In the genomic region with DNA sequence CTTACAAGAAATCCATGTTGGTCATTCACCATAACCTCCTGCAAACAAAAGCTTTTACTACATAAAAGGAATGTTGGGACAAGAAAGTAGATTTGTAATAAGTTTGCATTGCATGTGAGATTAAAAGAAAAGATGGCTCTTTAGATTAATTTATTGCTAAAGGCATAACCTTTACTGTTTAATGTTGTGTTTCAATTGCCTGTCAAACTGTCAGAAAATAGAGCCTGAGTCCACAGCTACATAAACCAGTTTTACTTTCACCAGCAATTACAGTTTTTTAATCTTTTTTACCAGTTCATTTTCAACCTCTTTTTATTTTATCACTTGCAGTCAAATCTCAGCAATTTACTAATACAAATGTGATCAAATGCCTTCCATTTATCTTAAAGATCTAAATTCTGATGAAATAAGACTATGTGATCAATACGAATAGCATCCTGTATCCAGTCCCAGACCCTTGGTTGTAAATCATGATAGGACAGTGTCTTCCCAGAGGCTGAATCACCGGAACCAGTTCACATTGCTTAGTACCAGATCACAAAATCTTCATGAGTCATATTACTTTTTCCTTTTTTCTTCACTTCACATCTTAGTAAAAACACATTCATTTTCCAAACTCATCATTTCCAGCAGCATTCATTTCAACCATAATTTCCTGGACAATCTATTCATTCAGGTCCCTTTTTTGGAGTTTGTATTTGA, we compare ENCODE assay signal across 31 cellular contexts.
DNase-seq lines count a peak whose midpoint lies in the region; ATAC-seq, FAIRE-seq and TF ChIP-seq lines count a peak whose summit lies in the region.
"Had no signal": no experiment of that assay in that cellular context is flagged by ENCODE, and none has a peak within 500 bp of the region (broad histone marks: within the 10 kb centered on the region; RNA-seq: fewer than 3 reads in every experiment).

No MANE protein-coding gene starts in this region.

- peak; percentile 95 for ATAC-seq in SK-N-SH treated with all-trans-retinoic acid at 6 μM for 48 hours
- no peak for ATAC-seq in GM18520 (IDR thresholded peaks at IDR 0.05; ENCODE audit: unreplicated experiment)
- ATAC-seq: CD8-positive, alpha-beta T cell; HCT116; heart left ventricle; lower lobe of right lung; naive thymus-derived CD4-positive, alpha-beta T cell had no signal

- DNase-seq in COLO829 (ENCODE audit: low spot score) (peak; percentile 25), HTR-8/SVneo (ENCODE audit: insufficient read length, low spot score) (peak; percentile 49), kidney tubule cell (ENCODE audit: low spot score) (peak; percentile 34), NCI-H226 (no peak)
- no peak for DNase-seq in stimulated activated CD4-positive, alpha-beta T cell treated with anti-CD3 and anti-CD28 coated beads, Interleukin-12 subunit alpha, Interleukin-12 subunit beta, amount 100 ng/mL, for 4 hours
- no peak for DNase-seq in activated CD4-positive, alpha-beta T cell treated with anti-CD3 and anti-CD28 coated beads for 48 hours
- DNase-seq: activated CD4-positive, alpha-beta T cell treated with anti-CD3 and anti-CD28 coated beads for 4 hours; activated CD8-positive, alpha-beta memory T cell treated with anti-CD3 and anti-CD28 coated beads for 24 hours; aorta; BE2C; effector CD8-positive, alpha-beta T cell; foreskin melanocyte; kidney; lower lobe of right lung; naive thymus-derived CD4-positive, alpha-beta T cell; NCI-H1092 treated with DMSO at 0.1 percent for 48 hours; NCI-H187 treated with DMSO at 0.1 percent for 48 hours; NCI-H524 treated with DMSO at 0.1 percent for 48 hours; SHP77 treated with DMSO at 0.1 percent for 48 hours; spleen; stimulated activated CD8-positive, alpha-beta memory T cell treated with anti-CD3 and anti-CD28 coated beads, Interleukin-4, amount 100 ng/mL, for 48 hours; stomach; SW 1271; T-helper 9 cell; tibial artery had no signal

- FAIRE-seq in HTR-8/SVneo (lab: Jason Lieb, UNC), result no peak
- FAIRE-seq: GM12892, kidney had no signal

TF ChIP-seq in SK-N-SH treated with all-trans-retinoic acid at 6 μM for 48 hours, 23 proteins besides CTCF, POLR2A, EP300 and RAD21:
- TF ChIP-seq ISL1 (CRISPR knock-in tag; IDR thresholded peaks at IDR 0.05) (peak; percentile 61), BACH2 (CRISPR knock-in tag; IDR thresholded peaks at IDR 0.05; ENCODE audit: borderline replicate concordance) (no peak), SNAI2 (CRISPR knock-in tag; IDR thresholded peaks at IDR 0.05) (no peak), TOX (CRISPR knock-in tag; IDR thresholded peaks at IDR 0.05; ENCODE audit: borderline replicate concordance) (peak; percentile 77), RARB (CRISPR knock-in tag; IDR thresholded peaks at IDR 0.05) (peak; percentile 69; the same call in 1 of the 2 replicates), ZNF8 (CRISPR knock-in tag; IDR thresholded peaks at IDR 0.05) (no peak), OSR1 (CRISPR knock-in tag; IDR thresholded peaks at IDR 0.05) (no peak), ZC3H10 (CRISPR knock-in tag; IDR thresholded peaks at IDR 0.05) (no peak), TCF4 (CRISPR knock-in tag; IDR thresholded peaks at IDR 0.05; ENCODE audit: borderline replicate concordance) (no peak), ARNTL (CRISPR knock-in tag; IDR thresholded peaks at IDR 0.05; ENCODE audit: borderline replicate concordance, low read depth) (no peak)
- TF ChIP-seq, protein P1, sequence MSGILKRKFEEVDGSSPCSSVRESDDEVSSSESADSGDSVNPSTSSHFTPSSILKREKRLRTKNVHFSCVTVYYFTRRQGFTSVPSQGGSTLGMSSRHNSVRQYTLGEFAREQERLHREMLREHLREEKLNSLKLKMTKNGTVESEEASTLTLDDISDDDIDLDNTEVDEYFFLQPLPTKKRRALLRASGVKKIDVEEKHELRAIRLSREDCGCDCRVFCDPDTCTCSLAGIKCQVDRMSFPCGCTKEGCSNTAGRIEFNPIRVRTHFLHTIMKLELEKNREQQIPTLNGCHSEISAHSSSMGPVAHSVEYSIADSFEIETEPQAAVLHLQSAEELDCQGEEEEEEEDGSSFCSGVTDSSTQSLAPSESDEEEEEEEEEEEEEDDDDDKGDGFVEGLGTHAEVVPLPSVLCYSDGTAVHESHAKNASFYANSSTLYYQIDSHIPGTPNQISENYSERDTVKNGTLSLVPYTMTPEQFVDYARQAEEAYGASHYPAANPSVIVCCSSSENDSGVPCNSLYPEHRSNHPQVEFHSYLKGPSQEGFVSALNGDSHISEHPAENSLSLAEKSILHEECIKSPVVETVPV (CRISPR knock-in tag; IDR thresholded peaks at IDR 0.05), result no peak
- TF ChIP-seq, protein P2, sequence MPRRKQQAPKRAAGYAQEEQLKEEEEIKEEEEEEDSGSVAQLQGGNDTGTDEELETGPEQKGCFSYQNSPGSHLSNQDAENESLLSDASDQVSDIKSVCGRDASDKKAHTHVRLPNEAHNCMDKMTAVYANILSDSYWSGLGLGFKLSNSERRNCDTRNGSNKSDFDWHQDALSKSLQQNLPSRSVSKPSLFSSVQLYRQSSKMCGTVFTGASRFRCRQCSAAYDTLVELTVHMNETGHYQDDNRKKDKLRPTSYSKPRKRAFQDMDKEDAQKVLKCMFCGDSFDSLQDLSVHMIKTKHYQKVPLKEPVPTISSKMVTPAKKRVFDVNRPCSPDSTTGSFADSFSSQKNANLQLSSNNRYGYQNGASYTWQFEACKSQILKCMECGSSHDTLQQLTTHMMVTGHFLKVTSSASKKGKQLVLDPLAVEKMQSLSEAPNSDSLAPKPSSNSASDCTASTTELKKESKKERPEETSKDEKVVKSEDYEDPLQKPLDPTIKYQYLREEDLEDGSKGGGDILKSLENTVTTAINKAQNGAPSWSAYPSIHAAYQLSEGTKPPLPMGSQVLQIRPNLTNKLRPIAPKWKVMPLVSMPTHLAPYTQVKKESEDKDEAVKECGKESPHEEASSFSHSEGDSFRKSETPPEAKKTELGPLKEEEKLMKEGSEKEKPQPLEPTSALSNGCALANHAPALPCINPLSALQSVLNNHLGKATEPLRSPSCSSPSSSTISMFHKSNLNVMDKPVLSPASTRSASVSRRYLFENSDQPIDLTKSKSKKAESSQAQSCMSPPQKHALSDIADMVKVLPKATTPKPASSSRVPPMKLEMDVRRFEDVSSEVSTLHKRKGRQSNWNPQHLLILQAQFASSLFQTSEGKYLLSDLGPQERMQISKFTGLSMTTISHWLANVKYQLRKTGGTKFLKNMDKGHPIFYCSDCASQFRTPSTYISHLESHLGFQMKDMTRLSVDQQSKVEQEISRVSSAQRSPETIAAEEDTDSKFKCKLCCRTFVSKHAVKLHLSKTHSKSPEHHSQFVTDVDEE (CRISPR knock-in tag; IDR thresholded peaks at IDR 0.05), result no peak

Comparison
In these comparisons a context has a peak if more than half of its experiments do, and no peak if none do; other contexts are left out.
1. DNase-seq: peak in COLO829 (single experiment), HTR-8/SVneo (single experiment) and kidney tubule cell (single experiment); none in stimulated activated CD4-positive, alpha-beta T cell treated with anti-CD3 and anti-CD28 coated beads, Interleukin-12 subunit alpha, Interleukin-12 subunit beta, amount 100 ng/mL, for 4 hours (single experiment), activated CD4-positive, alpha-beta T cell treated with anti-CD3 and anti-CD28 coated beads for 48 hours (single experiment) and NCI-H226 (single experiment).